In genomic region chr16:19168173-19169080, GRCh38 we compare ENCODE assay signal across 9 cellular contexts. TPM values are rescaled to one million over a fixed set of nuclear protein-coding genes. Genes with fewer than 3 reads are reported as not detected.
A peak's percentile ranks its signal among the peaks of the same experiment; 100 is the strongest.
DNase-seq lines count a peak whose midpoint lies in the region; ATAC-seq and TF ChIP-seq lines count a peak whose summit lies in the region.
"Had no signal": no experiment of that assay in that cellular context is flagged by ENCODE, and none has a peak within 500 bp of the region (broad histone marks: within the 10 kb centered on the region; RNA-seq: fewer than 3 reads in every experiment).

Gene SYT17, plus strand, starts transcription at chr16:19168240. Its CDS starts 407 bp downstream, at chr16:19168647.

- H3K14ac ChIP-seq in H9 (ENCODE audit: insufficient read depth, low read length) = no peak within 1 kb of the TSS; the same call in 1 of the 2 replicates

- H2BK5ac ChIP-seq in H9 (ENCODE audit: insufficient read length, low read length) = no peak within 1 kb of the TSS

- peak within 1 kb of the TSS; percentile 36 for H3K4me3 ChIP-seq in epithelial cell of esophagus (ENCODE audit: low read length)

- no peak within 1 kb of the TSS for H3K27ac ChIP-seq in H9 (ENCODE audit: insufficient read length, low read depth, low read length)

- DNase-seq in H9 (no peak), NOMO-1 treated with DMSO at 0.1 percent for 48 hours (lab: John Stamatoyannopoulos, UW; ENCODE audit: unreplicated experiment) (peak; percentile 22), epithelial cell of esophagus (ENCODE audit: low read depth) (no peak), natural killer cell (no peak), amniotic stem cell (lab: John Stamatoyannopoulos, UW) (no peak)
- DNase-seq in activated CD8-positive, alpha-beta T cell treated with anti-CD3 and anti-CD28 coated beads, Interleukin-2, amount 10 ng/mL, durations not matched to agents 7 days and 5 days = no peak

- no peaks in the 10 kb centered on the region for H3K79me2 ChIP-seq in H9 (ENCODE audit: insufficient read depth, low read length)

- peaks cover 30% of the 10 kb centered on the region for H3K27me3 Mint-ChIP-seq in H9 (ENCODE audit: low read depth)
- H3K27me3 Mint-ChIP-seq in nephron (ENCODE audit: low read depth) = peaks cover 50% of the 10 kb centered on the region
- peaks cover 14% of the 10 kb centered on the region for H3K27me3 Mint-ChIP-seq in activated CD8-positive, alpha-beta T cell treated with anti-CD3 and anti-CD28 coated beads, Interleukin-2, amount 10 ng/mL, durations not matched to agents 7 days and 5 days (ENCODE audit: low read depth)
- H3K27me3 Mint-ChIP-seq in natural killer cell (ENCODE audit: low read depth in 2 of 2) = peaks cover 10 to 14% of the 10 kb centered on the region in 2 donors

- H3K23me2 ChIP-seq in H9 (ENCODE audit: insufficient read length, low read depth, low read length, poor library complexity, severe bottlenecking) = peaks cover 12% of the 10 kb centered on the region

- H3K23ac ChIP-seq in H9 (ENCODE audit: insufficient read length, low read depth, low read length) = no peak within 1 kb of the TSS

- H3K9ac ChIP-seq in H9 (ENCODE audit: extremely low read depth, insufficient read length, low read length) = no peak within 1 kb of the TSS

- no peak within 1 kb of the TSS for H3T11ph ChIP-seq in H9 (ENCODE audit: low read length)

- no peak for TF ChIP-seq CTCF in H9 (conservative IDR thresholded peaks at IDR 0.05)
- no peak for TF ChIP-seq CTCF in epithelial cell of esophagus (IDR thresholded peaks at IDR 0.05; ENCODE audit: insufficient read depth, low read depth, low read length, missing control alignments)
- TF ChIP-seq CTCF in nephron (IDR thresholded peaks at IDR 0.05; ENCODE audit: unreplicated experiment in 3 of 3) = no peak
- TF ChIP-seq CTCF in natural killer cell (IDR thresholded peaks at IDR 0.05) = no peak

- H3K4me1 Mint-ChIP-seq in H9 = peaks cover 4 to 6% of the 10 kb centered on the region in 2 experiments
- peaks cover 5% of the 10 kb centered on the region for H3K4me1 Mint-ChIP-seq in nephron
- no peaks in the 10 kb centered on the region for H3K4me1 Mint-ChIP-seq in activated CD8-positive, alpha-beta T cell treated with anti-CD3 and anti-CD28 coated beads, Interleukin-2, amount 10 ng/mL, durations not matched to agents 7 days and 5 days (ENCODE audit: low read depth)
- no peaks in the 10 kb centered on the region for H3K4me1 Mint-ChIP-seq in natural killer cell

- H2BK120ac ChIP-seq in H9 (ENCODE audit: low read depth, low read length, poor library complexity, severe bottlenecking) = no peak within 1 kb of the TSS

- no peak within 1 kb of the TSS for H3K4ac ChIP-seq in H9 (ENCODE audit: low read depth, low read length)

- no peak within 1 kb of the TSS for H4K8ac ChIP-seq in H9 (replicated peaks; ENCODE audit: insufficient read length, low read depth, low read length)

- CTCF ChIA-PET in activated CD8-positive, alpha-beta T cell treated with anti-CD3 and anti-CD28 coated beads, Interleukin-2, amount 10 ng/mL, durations not matched to agents 7 days and 5 days (lab: Charles Lee) = no interaction called here

- H2AFZ ChIP-seq in H9 (ENCODE audit: low read length) = no peak within 1 kb of the TSS

- H3K27ac Mint-ChIP-seq in H9 (no peak within 1 kb of the TSS), nephron (no peak within 1 kb of the TSS), natural killer cell (no peak within 1 kb of the TSS)
- no peak within 1 kb of the TSS for H3K27ac Mint-ChIP-seq in activated CD8-positive, alpha-beta T cell treated with anti-CD3 and anti-CD28 coated beads, Interleukin-2, amount 10 ng/mL, durations not matched to agents 7 days and 5 days

- no peaks in the 10 kb centered on the region for H3K79me1 ChIP-seq in H9 (ENCODE audit: insufficient read depth, low read depth, low read length, poor library complexity, severe bottlenecking)

- H4K91ac ChIP-seq in H9 (ENCODE audit: insufficient read length, low read depth, low read length) = no peak within 1 kb of the TSS

- peak within 1 kb of the TSS; percentile 75 to 85 for H3K4me3 Mint-ChIP-seq in H9
- peak within 1 kb of the TSS; percentile 76 to 81 (median 78) for H3K4me3 Mint-ChIP-seq in nephron
- H3K4me3 Mint-ChIP-seq in activated CD8-positive, alpha-beta T cell treated with anti-CD3 and anti-CD28 coated beads, Interleukin-2, amount 10 ng/mL, durations not matched to agents 7 days and 5 days = no peak within 1 kb of the TSS
- no peak within 1 kb of the TSS for H3K4me3 Mint-ChIP-seq in natural killer cell

- no peaks in the 10 kb centered on the region for H3K9me3 ChIP-seq in H9 (ENCODE audit: control insufficient read depth, low read depth, low read length)

- peak within 1 kb of the TSS; percentile 60 for H3K4me2 ChIP-seq in H9 (ENCODE audit: insufficient read depth, insufficient read length, low read length)

- no CpG with 5 or more reads among the region's 86 CpGs for WGBS in H9 (ENCODE audit: extremely low coverage, insufficient read length, low lambda C conversion rate)

- no peak within 1 kb of the TSS for H2BK12ac ChIP-seq in H9 (ENCODE audit: insufficient read length, low read depth, low read length)

- no peak within 1 kb of the TSS for H4K5ac ChIP-seq in H9 (ENCODE audit: insufficient read length, low read depth, low read length)

- H3K36me3 Mint-ChIP-seq in H9 (ENCODE audit: insufficient read depth in 1 of 3, low read depth in 3 of 3) (no peaks in the 10 kb centered on the region), nephron (ENCODE audit: low read depth) (no peaks in the 10 kb centered on the region), natural killer cell (no peaks in the 10 kb centered on the region)
- H3K36me3 Mint-ChIP-seq in activated CD8-positive, alpha-beta T cell treated with anti-CD3 and anti-CD28 coated beads, Interleukin-2, amount 10 ng/mL, durations not matched to agents 7 days and 5 days (ENCODE audit: low read depth) = no peaks in the 10 kb centered on the region

- H2BK15ac ChIP-seq in H9 (ENCODE audit: low read depth, low read length) = no peak within 1 kb of the TSS

- H4K20me1 ChIP-seq in H9 (ENCODE audit: control insufficient read depth, insufficient read depth, insufficient read length) = no peaks in the 10 kb centered on the region

- intact Hi-C loops in natural killer cell (cut with micrococcal nuclease) = no loop called here

- H3K4me1 ChIP-seq in H9 (ENCODE audit: insufficient read depth, low read length) = no peaks in the 10 kb centered on the region

- H3K9me3 Mint-ChIP-seq in H9 = no peaks in the 10 kb centered on the region
- H3K9me3 Mint-ChIP-seq in nephron = peaks cover 2% of the 10 kb centered on the region
- H3K9me3 Mint-ChIP-seq in activated CD8-positive, alpha-beta T cell treated with anti-CD3 and anti-CD28 coated beads, Interleukin-2, amount 10 ng/mL, durations not matched to agents 7 days and 5 days (ENCODE audit: insufficient read depth) = no peaks in the 10 kb centered on the region
- H3K9me3 Mint-ChIP-seq in natural killer cell = no peaks in the 10 kb centered on the region

- H3K27me3 ChIP-seq in H9 (ENCODE audit: insufficient read depth, low read length) = peaks cover 6% of the 10 kb centered on the region; the same call in 1 of the 2 replicates

- no peak within 1 kb of the TSS for H2AK5ac ChIP-seq in H9 (ENCODE audit: insufficient read length, low read length)

- ATAC-seq in HG03565 (IDR thresholded peaks at IDR 0.05; ENCODE audit: unreplicated experiment) = no peak
- ATAC-seq in activated CD8-positive, alpha-beta T cell treated with anti-CD3 and anti-CD28 coated beads, Interleukin-2, amount 10 ng/mL, durations not matched to agents 7 days and 5 days = no peak
- no peak for ATAC-seq in natural killer cell

- no peak within 1 kb of the TSS for H2BK20ac ChIP-seq in H9 (ENCODE audit: low read depth, low read length, poor library complexity, severe bottlenecking)

- H3K18ac ChIP-seq in H9 (ENCODE audit: insufficient read length, low read depth, low read length) = no peak within 1 kb of the TSS

- POLR2A ChIA-PET in activated CD8-positive, alpha-beta T cell treated with anti-CD3 and anti-CD28 coated beads, Interleukin-2, amount 10 ng/mL, durations not matched to agents 7 days and 5 days (lab: Charles Lee) = no interaction called here

- no peak within 1 kb of the TSS for H3K56ac ChIP-seq in H9 (ENCODE audit: insufficient read length, low read depth, low read length)

RNA-seq across cellular contexts. Expression of gene SYT17, which starts in this region (rescaled TPM):
- total RNA-seq in H9 (2021) (2.6 and 3.0 TPM in 2 replicates), natural killer cell (1 to 10 TPM in 1 of 3 donors, under 1 TPM in 1, not detected in 1; 0.65 to 1.6 TPM)
- total RNA-seq in activated CD8-positive, alpha-beta T cell treated with anti-CD3 and anti-CD28 coated beads, Interleukin-2, amount 10 ng/mL, durations not matched to agents 7 days and 5 days = not detected
- total RNA-seq: T-helper 2 cell treated with Interferon-gamma antibody and Interleukin-4, amounts not matched to agents 100 ng/mL and 5 ng/mL, for 36 hours had no signal

Comparison
In these comparisons a context has a peak if more than half of its experiments do, and no peak if none do; other contexts are left out.
1. H3K4me3 Mint-ChIP-seq: peak in H9 (2 of 2) and nephron (3 of 3); none in activated CD8-positive, alpha-beta T cell treated with anti-CD3 and anti-CD28 coated beads, Interleukin-2, amount 10 ng/mL, durations not matched to agents 7 days and 5 days (single experiment) and natural killer cell (single experiment).